ENCODE assay signal across 1 cellular context in the genomic region with DNA sequence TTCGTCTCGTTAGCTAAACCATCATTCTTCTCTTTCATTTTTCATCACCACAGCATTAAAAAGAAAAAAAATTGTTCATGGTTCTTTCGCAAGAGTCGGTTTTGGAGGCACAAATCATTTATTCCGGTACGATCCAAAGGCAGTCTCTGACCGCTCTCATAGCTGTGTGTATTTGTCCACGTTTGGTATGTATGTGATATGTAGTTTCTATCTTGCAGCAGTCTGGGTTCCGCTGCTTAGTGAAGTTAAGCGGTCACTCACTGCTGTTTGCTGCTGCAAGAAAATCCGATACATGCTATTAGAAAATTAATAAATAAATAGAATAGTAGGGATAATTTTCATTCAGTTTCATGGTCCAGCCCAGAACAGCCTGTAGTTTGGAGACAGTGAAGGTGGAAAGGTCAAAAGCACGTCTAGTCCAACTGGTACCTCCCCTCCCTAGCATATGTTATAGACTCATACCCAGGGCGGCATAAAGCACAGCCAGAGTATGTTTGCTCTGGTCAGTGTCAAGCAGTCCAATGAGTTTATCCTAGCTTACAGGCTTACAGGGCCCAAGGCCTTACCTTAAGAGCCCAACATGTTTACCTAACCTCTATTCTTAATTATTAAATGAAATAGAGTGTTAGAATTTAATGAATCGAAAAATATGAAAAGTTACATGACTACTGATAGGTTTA.
TF ChIP-seq lines count a peak whose summit lies in the region.

No MANE protein-coding gene starts in this region.

TF ChIP-seq in WTC11, 78 proteins besides CTCF, POLR2A, EP300 and RAD21 (continued from another document):
- TF ChIP-seq, protein P1, sequence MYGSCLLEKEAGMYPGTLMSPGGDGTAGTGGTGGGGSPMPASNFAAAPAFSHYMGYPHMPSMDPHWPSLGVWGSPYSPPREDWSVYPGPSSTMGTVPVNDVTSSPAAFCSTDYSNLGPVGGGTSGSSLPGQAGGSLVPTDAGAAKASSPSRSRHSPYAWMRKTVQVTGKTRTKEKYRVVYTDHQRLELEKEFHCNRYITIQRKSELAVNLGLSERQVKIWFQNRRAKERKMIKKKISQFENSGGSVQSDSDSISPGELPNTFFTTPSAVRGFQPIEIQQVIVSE (CRISPR knock-in tag; IDR thresholded peaks at IDR 0.05; ENCODE audit: borderline replicate concordance), result no peak
- TF ChIP-seq EMX1 (CRISPR knock-in tag; IDR thresholded peaks at IDR 0.05) (no peak), USF2 (CRISPR knock-in tag; IDR thresholded peaks at IDR 0.05) (no peak), ZNF512 (CRISPR knock-in tag; IDR thresholded peaks at IDR 0.05; ENCODE audit: borderline replicate concordance) (no peak), NFE2L1 (CRISPR knock-in tag; IDR thresholded peaks at IDR 0.05) (no peak), NFATC4 (CRISPR knock-in tag; IDR thresholded peaks at IDR 0.05) (no peak), FOXP1 (CRISPR knock-in tag; IDR thresholded peaks at IDR 0.05; ENCODE audit: borderline replicate concordance) (no peak)
- TF ChIP-seq, protein P2, sequence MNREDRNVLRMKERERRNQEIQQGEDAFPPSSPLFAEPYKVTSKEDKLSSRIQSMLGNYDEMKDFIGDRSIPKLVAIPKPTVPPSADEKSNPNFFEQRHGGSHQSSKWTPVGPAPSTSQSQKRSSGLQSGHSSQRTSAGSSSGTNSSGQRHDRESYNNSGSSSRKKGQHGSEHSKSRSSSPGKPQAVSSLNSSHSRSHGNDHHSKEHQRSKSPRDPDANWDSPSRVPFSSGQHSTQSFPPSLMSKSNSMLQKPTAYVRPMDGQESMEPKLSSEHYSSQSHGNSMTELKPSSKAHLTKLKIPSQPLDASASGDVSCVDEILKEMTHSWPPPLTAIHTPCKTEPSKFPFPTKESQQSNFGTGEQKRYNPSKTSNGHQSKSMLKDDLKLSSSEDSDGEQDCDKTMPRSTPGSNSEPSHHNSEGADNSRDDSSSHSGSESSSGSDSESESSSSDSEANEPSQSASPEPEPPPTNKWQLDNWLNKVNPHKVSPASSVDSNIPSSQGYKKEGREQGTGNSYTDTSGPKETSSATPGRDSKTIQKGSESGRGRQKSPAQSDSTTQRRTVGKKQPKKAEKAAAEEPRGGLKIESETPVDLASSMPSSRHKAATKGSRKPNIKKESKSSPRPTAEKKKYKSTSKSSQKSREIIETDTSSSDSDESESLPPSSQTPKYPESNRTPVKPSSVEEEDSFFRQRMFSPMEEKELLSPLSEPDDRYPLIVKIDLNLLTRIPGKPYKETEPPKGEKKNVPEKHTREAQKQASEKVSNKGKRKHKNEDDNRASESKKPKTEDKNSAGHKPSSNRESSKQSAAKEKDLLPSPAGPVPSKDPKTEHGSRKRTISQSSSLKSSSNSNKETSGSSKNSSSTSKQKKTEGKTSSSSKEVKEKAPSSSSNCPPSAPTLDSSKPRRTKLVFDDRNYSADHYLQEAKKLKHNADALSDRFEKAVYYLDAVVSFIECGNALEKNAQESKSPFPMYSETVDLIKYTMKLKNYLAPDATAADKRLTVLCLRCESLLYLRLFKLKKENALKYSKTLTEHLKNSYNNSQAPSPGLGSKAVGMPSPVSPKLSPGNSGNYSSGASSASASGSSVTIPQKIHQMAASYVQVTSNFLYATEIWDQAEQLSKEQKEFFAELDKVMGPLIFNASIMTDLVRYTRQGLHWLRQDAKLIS (CRISPR knock-in tag; IDR thresholded peaks at IDR 0.05; ENCODE audit: borderline replicate concordance), result no peak
TF ChIP-seq in WTC11: peak in this region for 0.
